Comparison of ENCODE assay signal across 8 cellular contexts in the genomic region with DNA sequence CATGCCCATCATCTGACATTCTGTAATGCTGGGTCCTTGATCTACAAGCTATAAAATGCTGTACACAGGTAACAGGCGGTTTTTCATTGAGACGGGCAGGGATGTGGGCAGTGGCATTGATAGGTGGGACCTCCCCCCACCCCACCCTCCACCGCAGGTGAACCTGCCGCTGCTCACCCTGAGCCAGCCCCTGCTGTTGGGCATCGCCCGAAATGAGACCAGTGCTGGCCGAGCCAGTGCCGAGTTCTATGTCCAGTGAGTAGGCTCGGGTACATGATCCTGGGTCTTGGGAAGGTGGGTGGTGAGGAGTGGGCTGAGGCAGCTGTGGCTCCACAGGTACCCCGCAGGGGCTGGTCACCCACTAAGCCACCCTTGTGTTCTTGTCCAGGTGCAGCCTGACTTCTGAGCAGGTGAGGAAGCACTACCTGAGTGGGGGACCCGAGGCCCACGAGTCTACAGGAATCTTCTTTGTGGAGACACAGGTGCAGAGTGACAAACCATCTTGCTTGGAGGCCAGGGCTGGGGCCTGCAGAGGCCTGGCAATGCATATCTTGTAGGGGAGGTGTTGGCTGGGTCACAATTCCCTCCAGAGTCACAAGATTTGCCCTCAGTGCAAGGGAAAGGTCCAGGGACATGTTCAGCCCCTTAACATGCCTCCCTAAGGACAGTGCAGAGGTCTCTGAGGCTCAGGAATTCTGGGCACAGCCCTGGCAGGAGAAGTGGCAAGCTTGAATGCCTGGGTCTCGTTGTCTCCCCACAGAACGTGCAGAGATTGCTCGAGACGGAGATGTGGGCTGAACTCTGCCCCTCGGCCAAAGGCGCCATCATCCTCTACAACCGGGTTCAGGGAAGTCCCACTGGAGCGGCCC. TPM values are rescaled to one million over a fixed set of nuclear protein-coding genes. Genes with fewer than 3 reads are reported as not detected.
DNase-seq lines count a peak whose midpoint lies in the region; ATAC-seq and TF ChIP-seq lines count a peak whose summit lies in the region.

No MANE protein-coding gene starts in this region.

- H3K9me3 ChIP-seq in psoas muscle = no peaks in the 10 kb centered on the region
- no peaks in the 10 kb centered on the region for H3K9me3 ChIP-seq in SJCRH30 (replicated peaks)

- H3K4me3 ChIP-seq in GM12865 (ENCODE audit: low read depth, low read length) (peak overlapping the region; percentile 70; the same call in 1 of the 2 replicates), fibroblast of mammary gland (ENCODE audit: control insufficient read depth, low read depth, low read length) (peak overlapping the region; percentile 61), psoas muscle (peak overlapping the region; percentile 85), SJCRH30 (no peak overlapping the region)

- TF ChIP-seq CTCF in GM12865 (IDR thresholded peaks at IDR 0.05; ENCODE audit: insufficient read depth, low read depth, low read length, missing control alignments) (no peak), fibroblast of mammary gland (conservative IDR thresholded peaks at IDR 0.05; ENCODE audit: control insufficient read depth, insufficient read depth, low read depth, low read length) (no peak), psoas muscle (IDR thresholded peaks at IDR 0.05) (no peak)

- peaks cover 56 to 62% (median 61%) of the 10 kb centered on the region in 3 donors for H3K4me1 Mint-ChIP-seq in T-cell

- CTCF ChIA-PET in T-cell (lab: Charles Lee) = interaction anchor here in 1 of 2 donors (0.7 to 0.8 kb wide), 2 partner anchors 25 to 128 kb away, joined by 3 read pairs; no protein-coding TSS in a partner anchor

- intact Hi-C loops in psoas muscle (cut with DNase I) = loop anchor here in 1 of 2 donors (5.0 kb wide), 1 partner anchor 42 kb away; a partner anchor contains a TSS

- H3K27me3 Mint-ChIP-seq in T-cell = no peaks in the 10 kb centered on the region

- ATAC-seq in T-cell (replicated peaks in 1 of 4) = no peak
- ATAC-seq in psoas muscle = no peak
- no peak for ATAC-seq in GM21786 (IDR thresholded peaks at IDR 0.05; ENCODE audit: unreplicated experiment)

- POLR2A ChIA-PET in T-cell (lab: Charles Lee) = interaction anchor here in 1 of 2 donors (0.7 kb wide), 1 partner anchor 11 kb away, joined by 4 read pairs; no protein-coding TSS in a partner anchor

- 64 to 68% (median 64%) methylated on average over 20 of the region's 20 CpGs for WGBS in psoas muscle, 3 donors

- H3K27ac ChIP-seq in psoas muscle (peak overlapping the region; percentile 95), SJCRH30 (no peak overlapping the region)

- H3K36me3 Mint-ChIP-seq in T-cell = no peaks in the 10 kb centered on the region

- H3K27me3 ChIP-seq in psoas muscle (ENCODE audit: insufficient read depth in 3 of 3, low read length in 2 of 3) (no peaks in the 10 kb centered on the region), SJCRH30 (no peaks in the 10 kb centered on the region)

- H3K4me3 Mint-ChIP-seq in T-cell = peak overlapping the region; percentile 82 to 92 (median 88)

- peak overlapping the region; percentile 88 to 91 for H3K27ac Mint-ChIP-seq in T-cell

- H3K36me3 ChIP-seq in psoas muscle (ENCODE audit: insufficient read depth in 1 of 2, low read depth in 1 of 2) = peaks cover 0 to 4% of the 10 kb centered on the region in 2 donors
- H3K36me3 ChIP-seq in SJCRH30 = no peaks in the 10 kb centered on the region

- H3K9me3 Mint-ChIP-seq in T-cell = no peaks in the 10 kb centered on the region

- peaks cover 51% of the 10 kb centered on the region for H3K4me1 ChIP-seq in psoas muscle
- peaks cover 4% of the 10 kb centered on the region for H3K4me1 ChIP-seq in SJCRH30

- DNase-seq in GM12865 (ENCODE audit: low read depth) (no peak), T-cell (no peak), fibroblast of mammary gland (ENCODE audit: low read depth) (no peak), psoas muscle (no peak), SJCRH30 (no peak), cerebellar nuclear complex (lab: John Stamatoyannopoulos, UW) (no peak)
- DNase-seq in activated CD4-positive, CD25-positive, alpha-beta regulatory T cell treated with anti-CD3 and anti-CD28 coated beads, Interleukin-2, amount 50 U/mL, for 72 hours = no peak

RNA-seq across cellular contexts. Expression of a gene that starts 1.0 kb away (rescaled TPM):
- total RNA-seq in T-cell = 10 to 100 TPM; 46.2 to 64.7 (median 51.4) TPM
- 10 to 100 TPM; 22.9 to 45.8 (median 30.5) TPM for total RNA-seq in psoas muscle
- 10 to 100 TPM; 29.3 to 39.7 (median 29.6) TPM for polyA plus RNA-seq in psoas muscle
- total RNA-seq in SJCRH30 (2014; rRNA removed; shearing (Covaris generic)) = 2.0 and 5.3 TPM in 2 replicates

RNA-seq across cellular contexts. Expression of a gene that starts 3.2 kb away (rescaled TPM):
- total RNA-seq in T-cell = 100 to 1,000 TPM in 1 of 5 donors, 10 to 100 TPM in 4; 49.7 to 108 (median 97.5) TPM
- 10 to 100 TPM; 39.6 to 59.3 (median 49.6) TPM for total RNA-seq in psoas muscle
- polyA plus RNA-seq in psoas muscle = 10 to 100 TPM; 31.6 to 56.0 (median 43.0) TPM
- total RNA-seq in SJCRH30 (2014; rRNA removed; shearing (Covaris generic)) = 20.7 and 21.1 TPM in 2 replicates

RNA-seq across cellular contexts. Expression of a gene that starts 3.3 kb away (rescaled TPM):
- total RNA-seq in T-cell (10 to 100 TPM; 16.1 to 48.3 (median 40.2) TPM), psoas muscle (100 to 1,000 TPM in 1 of 4 donors, 10 to 100 TPM in 3; 49.6 to 131 (median 92.5) TPM)
- polyA plus RNA-seq in psoas muscle = 100 to 1,000 TPM in 2 of 3 donors, 10 to 100 TPM in 1; 88.9 to 109 (median 103) TPM
- 18.6 and 24.9 TPM in 2 replicates for total RNA-seq in SJCRH30 (2014; rRNA removed; shearing (Covaris generic))

RNA-seq across cellular contexts. Expression of a gene that starts 5.1 kb away (rescaled TPM):
- 10 to 100 TPM; 47.9 to 80.7 (median 76.0) TPM for total RNA-seq in T-cell
- 100 to 1,000 TPM in 2 of 4 donors, 10 to 100 TPM in 2; 77.0 to 125 (median 103) TPM for total RNA-seq in psoas muscle
- 100 to 1,000 TPM in 1 of 3 donors, 10 to 100 TPM in 2; 80.4 to 104 (median 100.0) TPM for polyA plus RNA-seq in psoas muscle
- total RNA-seq in SJCRH30 (2014; rRNA removed; shearing (Covaris generic)) = 26.4 and 27.8 TPM in 2 replicates

RNA-seq across cellular contexts. Expression of a gene that starts 11.6 kb away (rescaled TPM):
- 10 to 100 TPM; 17.9 to 53.0 (median 42.9) TPM for total RNA-seq in T-cell
- 10 to 100 TPM; 17.8 to 26.6 (median 22.3) TPM for total RNA-seq in psoas muscle
- polyA plus RNA-seq in psoas muscle = 100 to 1,000 TPM in 1 of 3 donors, 10 to 100 TPM in 2; 45.4 to 228 (median 85.1) TPM
- 53.1 and 53.5 TPM in 2 replicates for total RNA-seq in SJCRH30 (2014; rRNA removed; shearing (Covaris generic))
